1 cellular context compared by ENCODE assay signal in the genomic region with DNA sequence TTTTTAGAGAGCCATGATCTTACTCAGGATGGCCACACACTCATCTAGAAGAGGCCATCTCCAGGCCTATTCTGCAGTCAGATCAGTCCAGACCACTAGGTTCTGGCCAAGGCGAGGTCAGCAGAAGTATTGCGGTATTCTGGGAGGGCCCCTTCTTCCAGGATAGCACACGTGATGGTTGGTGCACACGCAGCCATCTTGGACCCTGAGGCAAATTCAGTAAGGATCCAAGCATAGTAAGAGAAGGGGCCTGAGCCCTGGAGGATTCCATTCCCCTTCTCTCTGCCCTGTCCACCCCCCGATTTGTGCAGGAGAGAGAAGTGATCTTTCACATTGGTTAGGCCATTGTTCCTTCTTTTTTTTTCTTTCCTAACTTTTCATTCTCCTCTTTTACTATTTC.
A peak's percentile ranks its signal among the peaks of the same experiment; 100 is the strongest.
TF ChIP-seq lines count a peak whose summit lies in the region.

No MANE protein-coding gene starts in this region.

TF ChIP-seq in HEK293, 187 proteins besides CTCF, POLR2A, EP300 and RAD21 (continued from another document):
- TF ChIP-seq, protein P1, sequence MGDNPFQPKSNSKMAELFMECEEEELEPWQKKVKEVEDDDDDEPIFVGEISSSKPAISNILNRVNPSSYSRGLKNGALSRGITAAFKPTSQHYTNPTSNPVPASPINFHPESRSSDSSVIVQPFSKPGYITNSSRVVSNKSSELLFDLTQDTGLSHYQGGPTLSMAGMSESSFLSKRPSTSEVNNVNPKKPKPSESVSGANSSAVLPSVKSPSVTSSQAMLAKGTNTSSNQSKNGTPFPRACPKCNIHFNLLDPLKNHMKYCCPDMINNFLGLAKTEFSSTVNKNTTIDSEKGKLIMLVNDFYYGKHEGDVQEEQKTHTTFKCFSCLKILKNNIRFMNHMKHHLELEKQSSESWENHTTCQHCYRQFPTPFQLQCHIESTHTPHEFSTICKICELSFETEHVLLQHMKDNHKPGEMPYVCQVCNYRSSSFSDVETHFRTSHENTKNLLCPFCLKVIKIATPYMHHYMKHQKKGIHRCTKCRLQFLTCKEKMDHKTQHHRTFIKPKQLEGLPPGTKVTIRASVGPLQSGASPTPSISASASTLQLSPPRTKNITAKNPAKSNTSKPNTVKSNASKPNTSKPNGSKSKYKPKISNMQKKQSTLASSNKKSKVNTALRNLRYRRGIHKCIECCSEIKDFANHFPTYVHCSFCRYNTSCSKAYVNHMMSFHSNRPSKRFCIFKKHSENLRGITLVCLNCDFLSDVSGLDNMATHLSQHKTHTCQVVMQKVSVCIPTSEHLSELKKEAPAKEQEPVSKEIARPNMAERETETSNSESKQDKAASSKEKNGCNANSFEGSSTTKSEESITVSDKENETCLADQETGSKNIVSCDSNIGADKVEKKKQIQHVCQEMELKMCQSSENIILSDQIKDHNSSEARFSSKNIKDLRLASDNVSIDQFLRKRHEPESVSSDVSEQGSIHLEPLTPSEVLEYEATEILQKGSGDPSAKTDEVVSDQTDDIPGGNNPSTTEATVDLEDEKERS (tag by site-specific recombination; IDR thresholded peaks at IDR 0.05) = peak; percentile 94
TF ChIP-seq in HEK293: peak in this region for 3.
